Comparison of ENCODE assay signal across 9 cellular contexts in genomic region chr6:103122766-103123601, GRCh38.
DNase-seq lines count a peak whose midpoint lies in the region; ATAC-seq and TF ChIP-seq lines count a peak whose summit lies in the region.
"Had no signal": no experiment of that assay in that cellular context is flagged by ENCODE, and none has a peak within 500 bp of the region (broad histone marks: within the 10 kb centered on the region; RNA-seq: fewer than 3 reads in every experiment).

No MANE protein-coding gene starts in this region.

- H4K91ac ChIP-seq in trophoblast cell (ENCODE audit: low read depth, low read length) = no peak overlapping the region

- no peaks in the 10 kb centered on the region for H3K4me1 ChIP-seq in PC-9 (replicated peaks; ENCODE audit: insufficient read depth)
- H3K4me1 ChIP-seq in trophoblast cell (ENCODE audit: control insufficient read depth in 1 of 2, insufficient read depth in 2 of 2, low read length in 2 of 2) = no peaks in the 10 kb centered on the region
- no peaks in the 10 kb centered on the region for H3K4me1 ChIP-seq in esophagus squamous epithelium
- no peaks in the 10 kb centered on the region for H3K4me1 ChIP-seq in uterus
- H3K4me1 ChIP-seq: tibial artery had no signal

- TF ChIP-seq POLR2A in esophagus squamous epithelium (IDR thresholded peaks at IDR 0.05) (no peak), uterus (IDR thresholded peaks at IDR 0.05) (no peak)

- H3K79me2 ChIP-seq in PC-9 (ENCODE audit: low read depth) (no peaks in the 10 kb centered on the region), trophoblast cell (ENCODE audit: control insufficient read depth, insufficient read depth, low read length, poor library complexity) (no peaks in the 10 kb centered on the region)

- H4K8ac ChIP-seq in trophoblast cell (ENCODE audit: low read depth, low read length) = no peak overlapping the region

- peak overlapping the region; percentile 16 for H4K12ac ChIP-seq in trophoblast cell (ENCODE audit: low read depth, low read length)

- BruUV-seq in PC-9 (replicated peaks; lab: Mats Ljungman, UMichigan) = no TSS peak

- H2BK5ac ChIP-seq in trophoblast cell (ENCODE audit: low read depth, low read length, poor library complexity) = no peak overlapping the region

- H4K20me1 ChIP-seq in PC-9 (ENCODE audit: insufficient read depth) = no peaks in the 10 kb centered on the region; the same call in 1 of the 2 replicates

- H3K9ac ChIP-seq in trophoblast cell (ENCODE audit: low read length) = no peak overlapping the region

- no peaks in the 10 kb centered on the region for H3K27me3 ChIP-seq in PC-9 (ENCODE audit: insufficient read depth, low read depth)
- no peaks in the 10 kb centered on the region for H3K27me3 ChIP-seq in trophoblast cell (ENCODE audit: insufficient read depth, low read length)
- H3K27me3 ChIP-seq in esophagus squamous epithelium = no peaks in the 10 kb centered on the region
- H3K27me3 ChIP-seq in uterus = peaks cover 0 to 3% of the 10 kb centered on the region in 2 donors
- H3K27me3 ChIP-seq: tibial artery had no signal

- no CpG with 5 or more reads among the region's 10 CpGs for WGBS in trophoblast cell (ENCODE audit: extremely low coverage, insufficient coverage, insufficient read length)
- 26 to 51% methylated on average over 5 to 9 of the region's 10 CpGs for WGBS in esophagus squamous epithelium, 2 donors

- POLR2A ChIA-PET in PC-9 (lab: Charles Lee; ENCODE audit: unreplicated experiment) = no interaction called here

- H2AK5ac ChIP-seq in trophoblast cell (ENCODE audit: low read length) = no peak overlapping the region

- H2BK120ac ChIP-seq in trophoblast cell (ENCODE audit: insufficient read depth, low read length, poor library complexity) = no peak overlapping the region

- ATAC-seq in GM21717 (IDR thresholded peaks at IDR 0.05; ENCODE audit: unreplicated experiment) = peak; percentile 89

- no peaks in the 10 kb centered on the region for H3K36me3 ChIP-seq in PC-9 (ENCODE audit: low read depth)
- H3K36me3 ChIP-seq in trophoblast cell (ENCODE audit: control insufficient read depth in 1 of 2, insufficient read depth in 2 of 2, low read length in 2 of 2) = no peaks in the 10 kb centered on the region
- no peaks in the 10 kb centered on the region for H3K36me3 ChIP-seq in esophagus squamous epithelium
- no peaks in the 10 kb centered on the region for H3K36me3 ChIP-seq in uterus
- H3K36me3 ChIP-seq: tibial artery had no signal

- TF ChIP-seq CTCF in PC-9 (conservative IDR thresholded peaks at IDR 0.05) = peak; percentile 71
- peak in 1 of 6 experiments; percentile 9 for TF ChIP-seq CTCF in esophagus squamous epithelium (IDR thresholded peaks at IDR 0.05)
- TF ChIP-seq CTCF in uterus (IDR thresholded peaks at IDR 0.05) = no peak

- no peaks in the 10 kb centered on the region for H3K9me3 ChIP-seq in PC-9 (ENCODE audit: insufficient read depth, low read depth)
- H3K9me3 ChIP-seq in trophoblast cell (ENCODE audit: insufficient read depth, low read depth, low read length) = peaks cover 2% of the 10 kb centered on the region
- H3K9me3 ChIP-seq in esophagus squamous epithelium = no peaks in the 10 kb centered on the region
- no peaks in the 10 kb centered on the region for H3K9me3 ChIP-seq in uterus
- H3K9me3 ChIP-seq: tibial artery had no signal

- H3K9me2 ChIP-seq in PC-9 (ENCODE audit: insufficient read depth) = no peaks in the 10 kb centered on the region

- peak; percentile 46 for DNase-seq in DMS153 treated with DMSO at 0.1 percent for 48 hours (lab: John Stamatoyannopoulos, UW; ENCODE audit: unreplicated experiment)
- DNase-seq in LHCN-M2 (ENCODE audit: low read depth) = peak; percentile 0
- DNase-seq in PC-9 = peak; percentile 40 to 45
- DNase-seq in epidermal melanocyte (ENCODE audit: insufficient read length, low spot score) = peak; percentile 15
- peak; percentile 42 to 78 for DNase-seq in trophoblast cell
- DNase-seq in esophagus squamous epithelium (lab: John Stamatoyannopoulos, UW) = no peak
- no peak for DNase-seq in uterus

- no peak overlapping the region for H3K4me3 ChIP-seq in PC-9
- no peak overlapping the region for H3K4me3 ChIP-seq in trophoblast cell (ENCODE audit: low read depth, low read length)
- no peak overlapping the region for H3K4me3 ChIP-seq in esophagus squamous epithelium
- no peak overlapping the region for H3K4me3 ChIP-seq in uterus
- H3K4me3 ChIP-seq: tibial artery had no signal

- H3K4ac ChIP-seq in trophoblast cell (ENCODE audit: low read depth, low read length) = no peak overlapping the region

- H3K4me2 ChIP-seq in PC-9 (no peak overlapping the region), trophoblast cell (ENCODE audit: low read length) (no peak overlapping the region)

- H2AFZ ChIP-seq in PC-9 (no peak overlapping the region), trophoblast cell (ENCODE audit: insufficient read depth, low read length, poor library complexity) (no peak overlapping the region)

- no peak overlapping the region for H3K23ac ChIP-seq in trophoblast cell (ENCODE audit: low read length)

- H2BK12ac ChIP-seq in trophoblast cell (ENCODE audit: low read length) = no peak overlapping the region

- H3K27ac ChIP-seq in PC-9 (no peak overlapping the region), trophoblast cell (ENCODE audit: low read depth, low read length) (no peak overlapping the region), esophagus squamous epithelium (no peak overlapping the region), uterus (no peak overlapping the region)
- H3K27ac ChIP-seq: tibial artery had no signal

- CTCF ChIA-PET in PC-9 (lab: Charles Lee) = interaction anchor here (0.6 kb wide), 1 partner anchor 293 kb away, joined by 6 read pairs; no protein-coding TSS in a partner anchor

- no peaks in the 10 kb centered on the region for H3K79me1 ChIP-seq in trophoblast cell (ENCODE audit: low read length)

- H3K18ac ChIP-seq in trophoblast cell (ENCODE audit: low read length) = no peak overlapping the region

- intact Hi-C loops in PC-9 (cut with micrococcal nuclease; ENCODE audit: unreplicated experiment) = loop anchor here (2.0 to 10.0 kb wide), 2 partner anchors 272 to 1402 kb away; no protein-coding TSS in a partner anchor
- intact Hi-C loops in esophagus squamous epithelium (cut with DNase I) = no loop called here
- intact Hi-C loops in uterus (cut with DNase I; ENCODE audit: low total_unique reads) = no loop called here

- no peak overlapping the region for H3K14ac ChIP-seq in trophoblast cell (ENCODE audit: low read length)

- H3F3A ChIP-seq in PC-9 (ENCODE audit: insufficient read depth, low read depth) = no peaks in the 10 kb centered on the region

Comparison
In these comparisons a context has a peak if more than half of its experiments do, and no peak if none do; other contexts are left out.
1. DNase-seq: peak in DMS153 treated with DMSO at 0.1 percent for 48 hours (single experiment), LHCN-M2 (single experiment), PC-9 (2 of 2), epidermal melanocyte (single experiment) and trophoblast cell (2 of 2); none in esophagus squamous epithelium (single experiment) and uterus (0 of 2).